ENCODE assay signal across 9 cellular contexts in genomic region chr2:207334309-207334630, GRCh38.
DNase-seq lines count a peak whose midpoint lies in the region; ATAC-seq and TF ChIP-seq lines count a peak whose summit lies in the region.
"Had no signal": no experiment of that assay in that cellular context is flagged by ENCODE, and none has a peak within 500 bp of the region (broad histone marks: within the 10 kb centered on the region; RNA-seq: fewer than 3 reads in every experiment).

No MANE protein-coding gene starts in this region.

- no peaks in the 10 kb centered on the region for H3K9me3 ChIP-seq in A673 (ENCODE audit: low read depth, low read length, poor library complexity, severe bottlenecking)
- no peaks in the 10 kb centered on the region for H3K9me3 ChIP-seq in H9 (ENCODE audit: control insufficient read depth, low read depth, low read length)
- no peaks in the 10 kb centered on the region for H3K9me3 ChIP-seq in left lung

- peak overlapping the region; percentile 65 for H3K9ac ChIP-seq in H9 (ENCODE audit: extremely low read depth, insufficient read length, low read length)

- no peak overlapping the region for H3T11ph ChIP-seq in H9 (ENCODE audit: low read length)

- H2BK120ac ChIP-seq in H9 (ENCODE audit: low read depth, low read length, poor library complexity, severe bottlenecking), result peak overlapping the region; percentile 62

- H3K36me3 Mint-ChIP-seq in H9 (ENCODE audit: insufficient read depth in 1 of 3, low read depth in 3 of 3), result no peaks in the 10 kb centered on the region

- H3K4me1 Mint-ChIP-seq in H9, result peaks cover 53 to 56% of the 10 kb centered on the region in 2 experiments

- peak overlapping the region; percentile 89 for H2AFZ ChIP-seq in H9 (ENCODE audit: low read length)

- H3K27me3 Mint-ChIP-seq in H9 (ENCODE audit: low read depth), result no peaks in the 10 kb centered on the region

- peak overlapping the region; percentile 68 for H2AK5ac ChIP-seq in H9 (ENCODE audit: insufficient read length, low read length)

- no peaks in the 10 kb centered on the region for H4K20me1 ChIP-seq in H9 (ENCODE audit: control insufficient read depth, insufficient read depth, insufficient read length)

- no peak overlapping the region for H3K4me3 ChIP-seq in A673 (ENCODE audit: low read depth, low read length, poor library complexity, severe bottlenecking)
- H3K4me3 ChIP-seq in left lung, result peak overlapping the region in 1 of 2 donors; percentile 3
- H3K4me3 ChIP-seq: SK-N-MC had no signal

- no peaks in the 10 kb centered on the region for H3K36me3 ChIP-seq in A673 (ENCODE audit: insufficient read depth, low read length, poor library complexity, severe bottlenecking)
- no peaks in the 10 kb centered on the region for H3K36me3 ChIP-seq in left lung

- H2BK15ac ChIP-seq in H9 (ENCODE audit: low read depth, low read length), result no peak overlapping the region

- no peak overlapping the region for H4K8ac ChIP-seq in H9 (replicated peaks; ENCODE audit: insufficient read length, low read depth, low read length)

- H3K27ac ChIP-seq in A673 (ENCODE audit: low read depth, low read length, poor library complexity, severe bottlenecking) (peak overlapping the region; percentile 17), H9 (ENCODE audit: insufficient read length, low read depth, low read length) (peak overlapping the region; percentile 94), adipose tissue (ENCODE audit: low read depth, low read length) (peak overlapping the region; percentile 38), left lung (peak overlapping the region; percentile 86 to 87)
- H3K27ac ChIP-seq: SK-N-MC had no signal

- peak overlapping the region; percentile 73; the same call in 1 of the 2 replicates for H3K14ac ChIP-seq in H9 (ENCODE audit: insufficient read depth, low read length)

- no peak overlapping the region for H3K56ac ChIP-seq in H9 (ENCODE audit: insufficient read length, low read depth, low read length)

- H3K18ac ChIP-seq in H9 (ENCODE audit: insufficient read length, low read depth, low read length), result peak overlapping the region; percentile 50

- peaks cover 6% of the 10 kb centered on the region for H3K23me2 ChIP-seq in H9 (ENCODE audit: insufficient read length, low read depth, low read length, poor library complexity, severe bottlenecking)

- TF ChIP-seq CTCF in A673 (conservative IDR thresholded peaks at IDR 0.05; ENCODE audit: low read depth, low read length) (no peak), H9 (conservative IDR thresholded peaks at IDR 0.05) (no peak), left lung (IDR thresholded peaks at IDR 0.05) (no peak), GM10266 (IDR thresholded peaks at IDR 0.05; ENCODE audit: control insufficient read depth, insufficient read depth, low read depth, missing control alignments) (no peak)

- DNase-seq in A673 (ENCODE audit: low spot score), result no peak
- DNase-seq in H9, result no peak
- DNase-seq in left lung, result no peak
- DNase-seq in GM10266 (ENCODE audit: extremely low spot score), result no peak
- DNase-seq in stimulated activated naive CD4-positive, alpha-beta T cell (lab: John Stamatoyannopoulos, UW), result no peak
- DNase-seq in ecto neural progenitor cell (ENCODE audit: low spot score), result no peak

- no peak overlapping the region for H2BK12ac ChIP-seq in H9 (ENCODE audit: insufficient read length, low read depth, low read length)

- H3K27me3 ChIP-seq in A673 (replicated peaks; ENCODE audit: insufficient read depth, low read depth, low read length, poor library complexity), result no peaks in the 10 kb centered on the region
- no peaks in the 10 kb centered on the region for H3K27me3 ChIP-seq in H9 (ENCODE audit: insufficient read depth, low read length)
- H3K27me3 ChIP-seq in left lung, result no peaks in the 10 kb centered on the region

- intact Hi-C loops in A673 (cut with micrococcal nuclease; ENCODE audit: unreplicated experiment), result no loop called here
- intact Hi-C loops in left lung (cut with DNase I), result no loop called here

- no peaks in the 10 kb centered on the region for H3K79me1 ChIP-seq in H9 (ENCODE audit: insufficient read depth, low read depth, low read length, poor library complexity, severe bottlenecking)

- H3K4ac ChIP-seq in H9 (ENCODE audit: low read depth, low read length), result no peak overlapping the region; the same call in 1 of the 2 replicates

- no peak overlapping the region for H4K5ac ChIP-seq in H9 (ENCODE audit: insufficient read length, low read depth, low read length)

- H3K23ac ChIP-seq in H9 (ENCODE audit: insufficient read length, low read depth, low read length), result no peak overlapping the region

- no CpG with 5 or more reads among the region's 7 CpGs for WGBS in H9 (ENCODE audit: extremely low coverage, insufficient read length, low lambda C conversion rate)
- 44 to 50% (median 47%) methylated on average over 7 of the region's 7 CpGs for WGBS in adipose tissue, 3 donors

- no peaks in the 10 kb centered on the region for H3K79me2 ChIP-seq in H9 (ENCODE audit: insufficient read depth, low read length)

- peak; percentile 18 for ATAC-seq in left lung
- ATAC-seq in HG03139 (IDR thresholded peaks at IDR 0.05; ENCODE audit: unreplicated experiment), result no peak

- POLR2A ChIA-PET in A673 (lab: Charles Lee; ENCODE audit: low non-redundant PET), result interaction anchor here (0.6 kb wide), 1 partner anchor 170 kb away, joined by 4 read pairs; no protein-coding TSS in a partner anchor

- H3K27ac Mint-ChIP-seq in H9, result peak overlapping the region; percentile 97 to 98 (median 97)

- peak overlapping the region; percentile 46 for H2BK5ac ChIP-seq in H9 (ENCODE audit: insufficient read length, low read length)

- CTCF ChIA-PET in A673 (lab: Charles Lee), result interaction anchor here (0.6 to 1.0 kb wide), 2 partner anchors 70 to 139 kb away, joined by 3 to 4 read pairs; no protein-coding TSS in a partner anchor

- H4K91ac ChIP-seq in H9 (ENCODE audit: insufficient read length, low read depth, low read length), result no peak overlapping the region

- H3K9me3 Mint-ChIP-seq in H9, result no peaks in the 10 kb centered on the region

- H2BK20ac ChIP-seq in H9 (ENCODE audit: low read depth, low read length, poor library complexity, severe bottlenecking), result no peak overlapping the region

- no TSS peak for BruUV-seq in A673 (replicated peaks; lab: Mats Ljungman, UMichigan)

- H3K4me1 ChIP-seq in A673 (ENCODE audit: insufficient read depth, low read length, poor library complexity, severe bottlenecking), result peaks cover 16% of the 10 kb centered on the region
- peaks cover 12% of the 10 kb centered on the region; the same call in 1 of the 2 replicates for H3K4me1 ChIP-seq in H9 (ENCODE audit: insufficient read depth, low read length)
- peaks cover 10 to 74% of the 10 kb centered on the region in 2 donors for H3K4me1 ChIP-seq in left lung

- H3K4me2 ChIP-seq in H9 (ENCODE audit: insufficient read depth, insufficient read length, low read length), result peak overlapping the region; percentile 72

- peak overlapping the region; percentile 26 to 63 for H3K4me3 Mint-ChIP-seq in H9

Comparison
In these comparisons a context has a peak if more than half of its experiments do, and no peak if none do; other contexts are left out.
1. H3K27ac ChIP-seq: peak in every context shown above with its lines; median percentile 94 in H9; 86 in left lung; 38 in adipose tissue; 17 in A673.